In the genomic region with DNA sequence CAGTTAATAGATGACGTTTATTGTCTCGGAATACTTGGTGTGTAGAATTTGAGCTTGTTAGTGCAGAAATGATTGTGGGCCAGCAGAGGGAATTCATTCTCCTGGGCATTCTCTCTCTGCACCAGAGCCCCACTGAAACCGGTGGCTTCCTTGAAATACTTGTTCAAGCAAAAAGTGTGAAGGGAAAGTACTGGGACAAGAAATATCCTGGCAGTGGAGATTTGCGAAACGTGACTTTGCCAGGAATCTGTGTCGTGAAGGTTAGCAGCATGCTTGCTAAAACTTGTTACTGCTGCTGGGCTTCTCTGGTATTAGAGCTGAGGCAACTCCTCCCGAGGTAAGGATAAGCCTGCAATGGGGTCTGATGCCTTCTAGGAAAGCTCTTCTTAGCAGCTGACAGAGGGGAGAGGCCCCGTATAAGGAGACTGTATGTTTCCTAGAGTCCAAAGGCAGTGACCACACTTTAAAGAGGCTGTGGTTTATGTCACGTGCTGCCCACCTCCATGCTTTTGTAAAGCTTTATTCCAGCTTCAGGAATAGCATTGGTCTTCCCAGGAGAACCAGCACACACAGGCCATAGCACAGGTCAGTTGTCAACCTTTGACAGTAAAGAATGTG, we compare ENCODE assay signal across 8 cellular contexts. TPM values are rescaled to one million over a fixed set of nuclear protein-coding genes. Genes with fewer than 3 reads are reported as not detected.
DNase-seq lines count a peak whose midpoint lies in the region; ATAC-seq and TF ChIP-seq lines count a peak whose summit lies in the region.

No MANE protein-coding gene starts in this region.

- CTCF ChIA-PET in activated CD4-positive, alpha-beta memory T cell treated with anti-CD3 and anti-CD28 coated beads, Interleukin-2, amount 10 ng/mL, durations not matched to agents 7 days and 5 days (lab: Charles Lee) = interaction anchor here (5.0 to 6.3 kb wide), 2 partner anchors 12 to 33 kb away, joined by 17 to 94 read pairs; no protein-coding TSS in a partner anchor

- H3K9me3 ChIP-seq in iPS-15b (ENCODE audit: control insufficient read depth, insufficient read depth, low read length) = no peaks in the 10 kb centered on the region
- no peaks in the 10 kb centered on the region for H3K9me3 ChIP-seq in gastrocnemius medialis

- H3K27ac ChIP-seq in gastrocnemius medialis = peak overlapping the region; percentile 73 to 92 (median 81)

- peak overlapping the region; percentile 73 for H3K4me3 Mint-ChIP-seq in activated CD4-positive, alpha-beta memory T cell treated with anti-CD3 and anti-CD28 coated beads, Interleukin-2, amount 10 ng/mL, durations not matched to agents 7 days and 5 days
- H3K4me3 Mint-ChIP-seq in stimulated activated naive B cell treated with anti-CD40 and anti-IgM and Interleukin-4, amounts not matched to agents 10 μg/mL and 1 μg/mL and 100 μg/mL, for 72 hours = no peak overlapping the region

- H3K9me3 Mint-ChIP-seq in activated CD4-positive, alpha-beta memory T cell treated with anti-CD3 and anti-CD28 coated beads, Interleukin-2, amount 10 ng/mL, durations not matched to agents 7 days and 5 days = no peaks in the 10 kb centered on the region
- H3K9me3 Mint-ChIP-seq in stimulated activated naive B cell treated with anti-CD40 and anti-IgM and Interleukin-4, amounts not matched to agents 10 μg/mL and 1 μg/mL and 100 μg/mL, for 72 hours = no peaks in the 10 kb centered on the region

- no peak for TF ChIP-seq POLR2A in gastrocnemius medialis (IDR thresholded peaks at IDR 0.05)

- H3K27me3 ChIP-seq in iPS-15b (ENCODE audit: control insufficient read depth, insufficient read depth, low read length) (peaks cover 4% of the 10 kb centered on the region), gastrocnemius medialis (no peaks in the 10 kb centered on the region)

- peaks cover 32% of the 10 kb centered on the region for H3K4me1 Mint-ChIP-seq in activated CD4-positive, alpha-beta memory T cell treated with anti-CD3 and anti-CD28 coated beads, Interleukin-2, amount 10 ng/mL, durations not matched to agents 7 days and 5 days
- H3K4me1 Mint-ChIP-seq in stimulated activated naive B cell treated with anti-CD40 and anti-IgM and Interleukin-4, amounts not matched to agents 10 μg/mL and 1 μg/mL and 100 μg/mL, for 72 hours = peaks cover 15 to 19% of the 10 kb centered on the region in 2 donors

- peaks cover 39% of the 10 kb centered on the region for H3K4me1 ChIP-seq in iPS-15b (ENCODE audit: control insufficient read depth, insufficient read depth, low read length)
- peaks cover 20 to 27% of the 10 kb centered on the region in 2 donors for H3K4me1 ChIP-seq in gastrocnemius medialis

- TF ChIP-seq CTCF in HFF-Myc (IDR thresholded peaks at IDR 0.05; ENCODE audit: low read depth, low read length, missing control alignments) = peak; percentile 3
- TF ChIP-seq CTCF in gastrocnemius medialis (IDR thresholded peaks at IDR 0.05 in 4 of 5, conservative IDR thresholded peaks at IDR 0.05 in 1 of 5) = no peak

- H3K36me3 ChIP-seq in iPS-15b (ENCODE audit: control insufficient read depth, insufficient read depth, low read length) (no peaks in the 10 kb centered on the region), gastrocnemius medialis (no peaks in the 10 kb centered on the region)

- intact Hi-C loops in gastrocnemius medialis (cut with DNase I; ENCODE audit: low total_unique reads) = loop anchor here (2.0 to 10.0 kb wide), 2 partner anchors 31 to 75 kb away; no protein-coding TSS in a partner anchor

- peaks cover 61% of the 10 kb centered on the region for H3K27me3 Mint-ChIP-seq in activated CD4-positive, alpha-beta memory T cell treated with anti-CD3 and anti-CD28 coated beads, Interleukin-2, amount 10 ng/mL, durations not matched to agents 7 days and 5 days
- H3K27me3 Mint-ChIP-seq in stimulated activated naive B cell treated with anti-CD40 and anti-IgM and Interleukin-4, amounts not matched to agents 10 μg/mL and 1 μg/mL and 100 μg/mL, for 72 hours = peaks cover 30 to 60% of the 10 kb centered on the region in 2 donors

- H3K4me3 ChIP-seq in HFF-Myc (replicated peaks; ENCODE audit: low read depth, low read length) (peak overlapping the region; percentile 65), iPS-15b (ENCODE audit: low read depth, low read length) (peak overlapping the region; percentile 83), gastrocnemius medialis (peak overlapping the region; percentile 65 to 88 (median 76))

- in situ Hi-C loops in gastrocnemius medialis (cut with MboI; ENCODE audit: low sequenced_read_pairs in 4 of 4) = no loop called here

- ATAC-seq in gastrocnemius medialis = no peak
- ATAC-seq in stimulated activated naive B cell treated with anti-CD40 and anti-IgM and Interleukin-4, amounts not matched to agents 10 μg/mL and 1 μg/mL and 100 μg/mL, for 72 hours (replicated peaks) = no peak
- ATAC-seq in GM21717 (IDR thresholded peaks at IDR 0.05; ENCODE audit: unreplicated experiment) = no peak

- peak overlapping the region; percentile 62 for H3K9ac ChIP-seq in iPS-15b (ENCODE audit: low read depth, low read length)

- POLR2A ChIA-PET in activated CD4-positive, alpha-beta memory T cell treated with anti-CD3 and anti-CD28 coated beads, Interleukin-2, amount 10 ng/mL, durations not matched to agents 7 days and 5 days (lab: Charles Lee) = interaction anchor here (1.3 to 2.0 kb wide), 3 partner anchors 13 to 32 kb away, joined by 5 to 7 read pairs (median 6); no protein-coding TSS in a partner anchor

- no peak for DNase-seq in HFF-Myc (ENCODE audit: extremely low read depth, low read depth)
- DNase-seq in activated CD4-positive, alpha-beta memory T cell treated with anti-CD3 and anti-CD28 coated beads, Interleukin-2, amount 10 ng/mL, durations not matched to agents 7 days and 5 days = no peak
- DNase-seq in gastrocnemius medialis = no peak
- no peak for DNase-seq in activated CD8-positive, alpha-beta memory T cell treated with anti-CD3 and anti-CD28 coated beads for 24 hours
- DNase-seq in stimulated activated naive B cell treated with anti-CD40 and anti-IgM and Interleukin-4, amounts not matched to agents 10 μg/mL and 1 μg/mL and 100 μg/mL, for 72 hours = no peak
- DNase-seq in GF-D8 (lab: John Stamatoyannopoulos, UW) = no peak

- H3K36me3 Mint-ChIP-seq in activated CD4-positive, alpha-beta memory T cell treated with anti-CD3 and anti-CD28 coated beads, Interleukin-2, amount 10 ng/mL, durations not matched to agents 7 days and 5 days (ENCODE audit: low read depth) = no peaks in the 10 kb centered on the region
- H3K36me3 Mint-ChIP-seq in stimulated activated naive B cell treated with anti-CD40 and anti-IgM and Interleukin-4, amounts not matched to agents 10 μg/mL and 1 μg/mL and 100 μg/mL, for 72 hours = no peaks in the 10 kb centered on the region

- H3K27ac Mint-ChIP-seq in activated CD4-positive, alpha-beta memory T cell treated with anti-CD3 and anti-CD28 coated beads, Interleukin-2, amount 10 ng/mL, durations not matched to agents 7 days and 5 days = no peak overlapping the region
- H3K27ac Mint-ChIP-seq in stimulated activated naive B cell treated with anti-CD40 and anti-IgM and Interleukin-4, amounts not matched to agents 10 μg/mL and 1 μg/mL and 100 μg/mL, for 72 hours = no peak overlapping the region

RNA-seq across cellular contexts. Expression of a gene that starts 2.1 kb away (rescaled TPM):
- total RNA-seq in activated CD4-positive, alpha-beta memory T cell treated with anti-CD3 and anti-CD28 coated beads, Interleukin-2, amount 10 ng/mL, durations not matched to agents 7 days and 5 days = 10 to 100 TPM; 17.7 to 18.0 TPM
- total RNA-seq in gastrocnemius medialis = 10 to 100 TPM; 22.5 to 40.6 (median 29.2) TPM
